ENCODE assay signal across 1 cellular context in genomic region chr4:100095729-100096595, GRCh38.
A peak's percentile ranks its signal among the peaks of the same experiment; 100 is the strongest.
TF ChIP-seq lines count a peak whose summit lies in the region.

No MANE protein-coding gene starts in this region.

TF ChIP-seq in HepG2, 621 proteins besides CTCF, POLR2A, EP300 and RAD21 (continued from another document):
- 0 out of 2 replicates have a peak, but pooled peaks have one; percentile 29 for TF ChIP-seq ZNF800 (CRISPR knock-in tag; IDR thresholded peaks at IDR 0.05)
- TF ChIP-seq REL (CRISPR knock-in tag; conservative IDR thresholded peaks at IDR 0.05): no peak
- TF ChIP-seq ZNF772 (CRISPR knock-in tag; IDR thresholded peaks at IDR 0.05): 0 out of 2 replicates have a peak, but pooled peaks have one; percentile 30
- TF ChIP-seq HOXD1 (CRISPR knock-in tag; IDR thresholded peaks at IDR 0.05): no peak
- TF ChIP-seq ZNF543 (CRISPR knock-in tag; IDR thresholded peaks at IDR 0.05): no peak
- peak; percentile 54 for TF ChIP-seq HNF1B (CRISPR knock-in tag; IDR thresholded peaks at IDR 0.05)
- no peak for TF ChIP-seq ONECUT2 (CRISPR knock-in tag; IDR thresholded peaks at IDR 0.05)
- peak; percentile 20; the same call in 1 of the 2 replicates for TF ChIP-seq CEBPB (IDR thresholded peaks at IDR 0.05; ENCODE audit: borderline replicate concordance, low read depth, low read length)
- no peak for TF ChIP-seq ZSCAN31 (CRISPR knock-in tag; IDR thresholded peaks at IDR 0.05; ENCODE audit: low read depth)
- no peak for TF ChIP-seq TEAD3 (CRISPR knock-in tag; optimal IDR thresholded peaks at IDR 0.05; ENCODE audit: borderline replicate concordance)
- no peak for TF ChIP-seq HNF1A (IDR thresholded peaks at IDR 0.05; ENCODE audit: low read depth)
- no peak for TF ChIP-seq HNF1A (CRISPR knock-in tag; IDR thresholded peaks at IDR 0.05; ENCODE audit: borderline replicate concordance)
- no peak for TF ChIP-seq ZNF850 (CRISPR knock-in tag; conservative IDR thresholded peaks at IDR 0.05)
- peak; percentile 30; the same call in 1 of the 2 replicates for TF ChIP-seq SOX5 (CRISPR knock-in tag; IDR thresholded peaks at IDR 0.05; ENCODE audit: borderline replicate concordance)
- TF ChIP-seq ZNF615 (CRISPR knock-in tag; IDR thresholded peaks at IDR 0.05; ENCODE audit: borderline replicate concordance): no peak
- peak; percentile 48; the same call in 1 of the 2 replicates for TF ChIP-seq HDAC2 (CRISPR knock-in tag; IDR thresholded peaks at IDR 0.05)
- TF ChIP-seq HMG20A (CRISPR knock-in tag; IDR thresholded peaks at IDR 0.05; ENCODE audit: borderline replicate concordance): peak; percentile 66; the same call in 1 of the 2 replicates
- no peak for TF ChIP-seq TSC22D2 (CRISPR knock-in tag; IDR thresholded peaks at IDR 0.05; ENCODE audit: borderline replicate concordance)
- no peak for TF ChIP-seq ARID3A (IDR thresholded peaks at IDR 0.05; ENCODE audit: low read depth, low read length)
- no peak for TF ChIP-seq ZNF556 (CRISPR knock-in tag; IDR thresholded peaks at IDR 0.05; ENCODE audit: borderline replicate concordance)
- TF ChIP-seq ZNF124 (CRISPR knock-in tag; IDR thresholded peaks at IDR 0.05): no peak
